In the genomic region with DNA sequence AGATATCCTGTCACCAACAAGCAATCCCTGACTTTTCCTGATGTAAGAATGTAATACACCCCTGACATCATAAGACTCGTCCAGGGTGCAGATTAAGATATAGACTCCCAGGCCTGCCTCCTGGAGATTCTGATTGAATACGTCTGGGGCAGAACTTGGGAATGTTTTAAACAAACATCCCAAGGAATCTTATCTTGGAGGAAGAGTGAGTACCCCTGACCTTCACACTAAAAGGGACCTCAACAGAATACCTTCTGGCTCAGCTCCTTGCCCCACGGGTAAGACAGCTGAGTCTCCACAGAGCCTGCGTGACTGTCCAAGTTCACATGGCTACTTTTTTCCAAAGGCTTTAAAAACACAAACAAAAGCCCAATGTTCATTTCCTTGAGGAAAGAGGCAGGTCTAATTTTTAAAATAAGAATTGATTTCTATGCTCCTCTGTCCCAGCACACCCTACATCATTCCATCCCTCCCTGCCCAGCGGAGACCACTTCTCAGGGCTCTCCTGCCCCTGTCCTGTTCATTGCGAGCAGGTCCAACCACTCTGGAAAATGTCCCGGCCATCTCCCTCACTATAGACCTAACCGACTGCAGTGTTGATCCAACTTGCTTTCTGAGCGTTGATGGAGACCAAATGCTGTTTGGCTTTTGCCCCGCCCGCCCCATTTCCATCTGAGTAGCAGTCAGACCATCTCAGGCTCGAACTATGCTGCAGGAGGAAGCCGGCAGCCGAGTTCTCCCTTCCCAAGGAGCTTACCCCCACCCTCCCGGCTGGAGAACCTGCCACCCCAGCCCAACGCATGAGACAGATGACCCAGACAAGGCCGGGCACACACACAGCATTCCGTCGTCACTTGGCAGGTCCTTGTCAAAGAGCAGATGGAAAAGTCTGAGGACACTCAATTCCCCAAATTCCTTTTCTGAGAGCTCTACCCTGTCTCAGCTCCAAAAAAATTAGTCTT, we compare ENCODE assay signal across 14 cellular contexts. TPM values are rescaled to one million over a fixed set of nuclear protein-coding genes. Genes with fewer than 3 reads are reported as not detected.
DNase-seq lines count a peak whose midpoint lies in the region; ATAC-seq and TF ChIP-seq lines count a peak whose summit lies in the region.
"Had no signal": no experiment of that assay in that cellular context is flagged by ENCODE, and none has a peak within 500 bp of the region (broad histone marks: within the 10 kb centered on the region; RNA-seq: fewer than 3 reads in every experiment).

No MANE protein-coding gene starts in this region.

- dilution Hi-C loops in IMR-90 (cut with HindIII; ENCODE audit: low sequenced_read_pairs, unreplicated experiment): no loop called here

- peak overlapping the region; percentile 53; the same call in 1 of the 2 replicates for H4K5ac ChIP-seq in IMR-90 (ENCODE audit: low read depth, low read length)

- WGBS in IMR-90 (ENCODE audit: extremely low coverage in 2 of 2, insufficient read length in 1 of 2), 2 experiments: 20% methylated on average over 5 of the region's 19 CpGs; no CpG with 5 or more reads in 1 of the 2 experiments
- WGBS in upper lobe of left lung, 2 donors: 58 to 59% methylated on average over 19 of the region's 19 CpGs

- no peaks in the 10 kb centered on the region for H3K9me1 ChIP-seq in IMR-90 (ENCODE audit: insufficient read depth, low read length)

- H3K9ac ChIP-seq in IMR-90 (ENCODE audit: low read depth, low read length): peak overlapping the region; percentile 44; the same call in 1 of the 2 replicates

- no TSS peak for BruUV-seq in IMR-90 (replicated peaks; lab: Mats Ljungman, UMichigan)

- TF ChIP-seq CTCF in IMR-90 (conservative IDR thresholded peaks at IDR 0.05; ENCODE audit: low read depth, low read length) (no peak), fibroblast of villous mesenchyme (IDR thresholded peaks at IDR 0.05; ENCODE audit: insufficient read depth, low read depth, low read length) (no peak), mesothelial cell of epicardium (IDR thresholded peaks at IDR 0.05; ENCODE audit: unreplicated experiment) (no peak), upper lobe of left lung (IDR thresholded peaks at IDR 0.05) (no peak)

- H3K9me3 ChIP-seq in IMR-90 (ENCODE audit: control insufficient read depth, insufficient read depth, low read length): peaks cover 2% of the 10 kb centered on the region; the same call in 1 of the 2 replicates
- H3K9me3 ChIP-seq in upper lobe of left lung: no peaks in the 10 kb centered on the region

- no peak overlapping the region for H3K56ac ChIP-seq in IMR-90 (ENCODE audit: extremely low read depth, insufficient read depth, low read length)

- H3K27me3 Mint-ChIP-seq in mesothelial cell of epicardium (ENCODE audit: low read depth): no peaks in the 10 kb centered on the region
- peaks cover 9 to 12% of the 10 kb centered on the region in 2 donors for H3K27me3 Mint-ChIP-seq in stimulated activated naive B cell treated with anti-CD40 and anti-IgM and Interleukin-4, amounts not matched to agents 10 μg/mL and 1 μg/mL and 100 μg/mL, for 72 hours
- H3K27me3 Mint-ChIP-seq in activated T-helper 17 cell treated with anti-CD3 and anti-CD28 coated beads, Interleukin-2, amount 50 U/mL, for 72 hours: peaks cover 4% of the 10 kb centered on the region

- peaks cover 50% of the 10 kb centered on the region for H3K4me1 Mint-ChIP-seq in mesothelial cell of epicardium
- H3K4me1 Mint-ChIP-seq in stimulated activated naive B cell treated with anti-CD40 and anti-IgM and Interleukin-4, amounts not matched to agents 10 μg/mL and 1 μg/mL and 100 μg/mL, for 72 hours: peaks cover 0 to 2% of the 10 kb centered on the region in 2 donors
- H3K4me1 Mint-ChIP-seq in activated T-helper 17 cell treated with anti-CD3 and anti-CD28 coated beads, Interleukin-2, amount 50 U/mL, for 72 hours: no peaks in the 10 kb centered on the region

- no peak overlapping the region for H2BK5ac ChIP-seq in IMR-90 (ENCODE audit: low read depth, low read length, poor library complexity, severe bottlenecking)

- H3K27ac ChIP-seq in IMR-90 (ENCODE audit: insufficient read depth, low read length) (peak overlapping the region; percentile 90; the same call in 1 of the 2 replicates), upper lobe of left lung (peak overlapping the region; percentile 14 to 72 (median 64))
- H3K27ac ChIP-seq: cardiac muscle cell, RWPE1 had no signal

- CTCF ChIA-PET in IMR-90 (lab: Yijun Ruan, JAX): no interaction called here

- peak overlapping the region; percentile 70; the same call in 1 of the 2 replicates for H3K18ac ChIP-seq in IMR-90 (ENCODE audit: low read depth, low read length)

- POLR2A ChIA-PET in IMR-90 (lab: Charles Lee; ENCODE audit: unreplicated experiment): no interaction called here

- peaks cover 10% of the 10 kb centered on the region for H3K9me3 Mint-ChIP-seq in mesothelial cell of epicardium
- H3K9me3 Mint-ChIP-seq in stimulated activated naive B cell treated with anti-CD40 and anti-IgM and Interleukin-4, amounts not matched to agents 10 μg/mL and 1 μg/mL and 100 μg/mL, for 72 hours: peaks cover 3 to 7% of the 10 kb centered on the region in 2 donors
- no peaks in the 10 kb centered on the region for H3K9me3 Mint-ChIP-seq in activated T-helper 17 cell treated with anti-CD3 and anti-CD28 coated beads, Interleukin-2, amount 50 U/mL, for 72 hours

- DNase-seq in IMR-90 (peak; percentile 65), fibroblast of villous mesenchyme (ENCODE audit: low read depth) (peak; percentile 59), mesothelial cell of epicardium (ENCODE audit: low spot score in 2 of 2, unreplicated experiment in 2 of 2) (no peak), upper lobe of left lung (peak in 1 of 2 donors; percentile 29), superior temporal gyrus (ENCODE audit: extremely low spot score) (no peak)
- no peak for DNase-seq in stimulated activated naive B cell treated with anti-CD40 and anti-IgM and Interleukin-4, amounts not matched to agents 10 μg/mL and 1 μg/mL and 100 μg/mL, for 72 hours
- DNase-seq: activated CD4-positive, alpha-beta T cell treated with anti-CD3 and anti-CD28 coated beads, Interleukin-2, amount 50 U/mL, for 48 hours; activated naive CD4-positive, alpha-beta T cell; NCI-H146; T1000 had no signal

- ATAC-seq in IMR-90 (ENCODE audit: low read depth): peak; percentile 84
- ATAC-seq in upper lobe of left lung (ENCODE audit: low FRiP score in 2 of 2): peak; percentile 89 to 91
- ATAC-seq in HG02610 (IDR thresholded peaks at IDR 0.05; ENCODE audit: unreplicated experiment): no peak
- no peak for ATAC-seq in stimulated activated naive B cell treated with anti-CD40 and anti-IgM and Interleukin-4, amounts not matched to agents 10 μg/mL and 1 μg/mL and 100 μg/mL, for 72 hours (replicated peaks)
- ATAC-seq in activated T-helper 17 cell treated with anti-CD3 and anti-CD28 coated beads, Interleukin-2, amount 50 U/mL, for 72 hours (replicated peaks): no peak

- in situ Hi-C loops in IMR-90 (cut with MboI; ENCODE audit: low sequenced_read_pairs): no loop called here

- H3K4me3 Mint-ChIP-seq in mesothelial cell of epicardium: no peak overlapping the region
- no peak overlapping the region for H3K4me3 Mint-ChIP-seq in stimulated activated naive B cell treated with anti-CD40 and anti-IgM and Interleukin-4, amounts not matched to agents 10 μg/mL and 1 μg/mL and 100 μg/mL, for 72 hours
- H3K4me3 Mint-ChIP-seq in activated T-helper 17 cell treated with anti-CD3 and anti-CD28 coated beads, Interleukin-2, amount 50 U/mL, for 72 hours: no peak overlapping the region

- no peak overlapping the region for H2AK9ac ChIP-seq in IMR-90 (replicated peaks; ENCODE audit: low read depth, low read length, poor library complexity)

- H3K4me3 ChIP-seq in IMR-90 (ENCODE audit: insufficient read depth, low read depth, low read length): no peak overlapping the region
- H3K4me3 ChIP-seq in fibroblast of villous mesenchyme (ENCODE audit: low read depth, low read length): no peak overlapping the region
- H3K4me3 ChIP-seq in upper lobe of left lung: no peak overlapping the region
- H3K4me3 ChIP-seq: cardiac muscle cell had no signal

- H3K23ac ChIP-seq in IMR-90 (ENCODE audit: low read depth, low read length): peak overlapping the region; percentile 60; the same call in 1 of the 2 replicates

- H3K4me1 ChIP-seq in IMR-90 (ENCODE audit: control insufficient read depth, insufficient read depth, low read length) (peaks cover 11% of the 10 kb centered on the region; the same call in 1 of the 2 replicates), upper lobe of left lung (peaks cover 0 to 13% (median 4%) of the 10 kb centered on the region in 4 donors)

- peak overlapping the region; percentile 58; the same call in 1 of the 2 replicates for H3K4me2 ChIP-seq in IMR-90 (ENCODE audit: low read depth, low read length)

- H3K36me3 ChIP-seq in IMR-90 (ENCODE audit: control insufficient read depth, insufficient read depth, low read length) (no peaks in the 10 kb centered on the region), upper lobe of left lung (no peaks in the 10 kb centered on the region)
- H3K36me3 ChIP-seq: cardiac muscle cell had no signal

- H4K91ac ChIP-seq in IMR-90 (ENCODE audit: insufficient read depth, low read depth, low read length): peak overlapping the region; percentile 43; the same call in 1 of the 2 replicates

- no peak overlapping the region for H2AK5ac ChIP-seq in IMR-90 (ENCODE audit: low read depth, low read length)

- peak overlapping the region; percentile 28; the same call in 1 of the 2 replicates for H3K14ac ChIP-seq in IMR-90 (replicated peaks; ENCODE audit: low read depth, low read length)

- peak overlapping the region; percentile 48 for H2BK20ac ChIP-seq in IMR-90 (ENCODE audit: low read depth, low read length)

- no peaks in the 10 kb centered on the region for H4K20me1 ChIP-seq in IMR-90 (ENCODE audit: insufficient read depth, low read length)

- TF ChIP-seq POLR2A in IMR-90 (IDR thresholded peaks at IDR 0.05; ENCODE audit: low read depth, low read length): no peak
- TF ChIP-seq POLR2A in upper lobe of left lung (IDR thresholded peaks at IDR 0.05): no peak

- no peaks in the 10 kb centered on the region for H3K79me1 ChIP-seq in IMR-90 (ENCODE audit: low read depth in 1 of 2, low read length in 2 of 2)

- peak overlapping the region; percentile 15 to 66; a peak in 2 of 4 replicates for H4K8ac ChIP-seq in IMR-90 (ENCODE audit: low read depth in 2 of 2, low read length in 2 of 2)

- H3K27me3 ChIP-seq in IMR-90 (ENCODE audit: control insufficient read depth, insufficient read depth, low read length) (no peaks in the 10 kb centered on the region), upper lobe of left lung (no peaks in the 10 kb centered on the region)
- H3K27me3 ChIP-seq: cardiac muscle cell had no signal

- TF ChIP-seq RAD21 in IMR-90 (IDR thresholded peaks at IDR 0.05; ENCODE audit: low read length): no peak

- H2BK120ac ChIP-seq in IMR-90 (ENCODE audit: low read depth, low read length): peak overlapping the region; percentile 49; the same call in 1 of the 2 replicates

- peak overlapping the region; percentile 84 for H3K27ac Mint-ChIP-seq in mesothelial cell of epicardium
- H3K27ac Mint-ChIP-seq in stimulated activated naive B cell treated with anti-CD40 and anti-IgM and Interleukin-4, amounts not matched to agents 10 μg/mL and 1 μg/mL and 100 μg/mL, for 72 hours: no peak overlapping the region
- no peak overlapping the region for H3K27ac Mint-ChIP-seq in activated T-helper 17 cell treated with anti-CD3 and anti-CD28 coated beads, Interleukin-2, amount 50 U/mL, for 72 hours

- peak overlapping the region; percentile 8; the same call in 1 of the 2 replicates for H3K4ac ChIP-seq in IMR-90 (ENCODE audit: low read depth, low read length)

- intact Hi-C loops in IMR-90 (cut with micrococcal nuclease): no loop called here

- H2BK15ac ChIP-seq in IMR-90 (ENCODE audit: low read depth, low read length): 0 out of 3 replicates have a peak overlapping the region, but pooled peaks have one; percentile 43

- peak overlapping the region; percentile 74 for H2AFZ ChIP-seq in IMR-90 (replicated peaks; ENCODE audit: low read length, poor library complexity)

- peaks cover 5% of the 10 kb centered on the region for H3K36me3 Mint-ChIP-seq in mesothelial cell of epicardium
- peaks cover 0 to 3% of the 10 kb centered on the region in 2 donors for H3K36me3 Mint-ChIP-seq in stimulated activated naive B cell treated with anti-CD40 and anti-IgM and Interleukin-4, amounts not matched to agents 10 μg/mL and 1 μg/mL and 100 μg/mL, for 72 hours
- no peaks in the 10 kb centered on the region for H3K36me3 Mint-ChIP-seq in activated T-helper 17 cell treated with anti-CD3 and anti-CD28 coated beads, Interleukin-2, amount 50 U/mL, for 72 hours (ENCODE audit: low read depth)

- peak in 1 of 4 donors; percentile 17 for TF ChIP-seq EP300 in upper lobe of left lung (IDR thresholded peaks at IDR 0.05)

RNA-seq across cellular contexts. Expression of a gene that starts 44.1 kb away (rescaled TPM):
- total RNA-seq in IMR-90 (2012; rRNA removed): 95.2 and 102 TPM in 2 replicates
- polyA plus RNA-seq in IMR-90 (2012; rRNA removed): 71.2 and 73.3 TPM in 2 replicates
- 40.4 and 66.0 TPM in 2 replicates for polyA plus RNA-seq in IMR-90 (2012; cell fraction: cytosol; rRNA removed)
- polyA plus RNA-seq in IMR-90 (2012; cell fraction: nucleus; rRNA removed; ENCODE audit: low replicate concordance): 109 and 113 TPM in 2 replicates
- total RNA-seq in fibroblast of villous mesenchyme: 94.1 and 99.2 TPM in 2 replicates
- 308 to 328 TPM (median 312 TPM) in 3 replicates for total RNA-seq in mesothelial cell of epicardium
- total RNA-seq in upper lobe of left lung: 100 to 1,000 TPM in 3 of 6 donors, 10 to 100 TPM in 3; 73.3 to 246 (median 99.6) TPM
- 10 to 100 TPM; 13.9 to 34.7 TPM for total RNA-seq in activated T-helper 17 cell treated with anti-CD3 and anti-CD28 coated beads, Interleukin-2, amount 50 U/mL, for 72 hours

Comparison
In these comparisons a context has a peak if more than half of its experiments do, and no peak if none do; other contexts are left out.
1. ATAC-seq: peak in IMR-90 (single experiment) and upper lobe of left lung (2 of 2); none in HG02610 (single experiment), stimulated activated naive B cell treated with anti-CD40 and anti-IgM and Interleukin-4, amounts not matched to agents 10 μg/mL and 1 μg/mL and 100 μg/mL, for 72 hours (0 of 2) and activated T-helper 17 cell treated with anti-CD3 and anti-CD28 coated beads, Interleukin-2, amount 50 U/mL, for 72 hours (single experiment).
2. DNase-seq: peak in IMR-90 (single experiment) and fibroblast of villous mesenchyme (single experiment); none in mesothelial cell of epicardium (0 of 2), superior temporal gyrus (single experiment) and stimulated activated naive B cell treated with anti-CD40 and anti-IgM and Interleukin-4, amounts not matched to agents 10 μg/mL and 1 μg/mL and 100 μg/mL, for 72 hours (single experiment).